Comparison of ENCODE assay signal across 1 cellular context in the genomic region with DNA sequence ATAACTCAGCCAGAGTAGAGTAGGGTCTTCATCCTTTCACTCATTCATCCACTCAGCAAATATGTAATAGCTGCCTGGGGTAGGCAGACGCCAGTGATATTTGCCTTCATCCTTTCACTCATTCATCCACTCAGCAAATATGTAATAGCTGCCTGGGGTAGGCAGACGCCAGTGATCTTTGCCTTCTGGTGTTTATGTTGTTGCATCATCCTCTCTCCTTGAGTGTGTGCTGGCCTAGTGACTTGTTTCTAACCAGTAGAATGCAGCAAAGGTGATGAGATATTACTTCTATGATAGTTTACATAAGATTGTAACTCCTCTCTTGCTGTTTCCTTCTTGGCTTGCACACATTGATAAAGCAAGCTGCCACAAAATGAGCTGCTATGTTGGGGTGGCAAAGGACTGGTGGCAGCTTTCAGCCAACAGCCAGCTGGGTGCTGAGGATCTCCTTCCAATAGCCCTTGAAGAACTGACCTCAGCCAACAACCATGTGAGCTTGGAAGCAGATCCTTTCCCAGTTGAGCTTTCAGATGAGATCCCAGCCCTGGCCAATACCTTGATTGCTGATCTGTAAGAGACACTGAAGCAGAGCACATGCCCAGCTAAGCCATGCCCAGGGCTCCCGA.
TF ChIP-seq lines count a peak whose summit lies in the region.

No MANE protein-coding gene starts in this region.

TF ChIP-seq in HepG2, 621 proteins besides CTCF, POLR2A, EP300 and RAD21 (continued from another document and continues in another):
- TF ChIP-seq, protein P1, sequence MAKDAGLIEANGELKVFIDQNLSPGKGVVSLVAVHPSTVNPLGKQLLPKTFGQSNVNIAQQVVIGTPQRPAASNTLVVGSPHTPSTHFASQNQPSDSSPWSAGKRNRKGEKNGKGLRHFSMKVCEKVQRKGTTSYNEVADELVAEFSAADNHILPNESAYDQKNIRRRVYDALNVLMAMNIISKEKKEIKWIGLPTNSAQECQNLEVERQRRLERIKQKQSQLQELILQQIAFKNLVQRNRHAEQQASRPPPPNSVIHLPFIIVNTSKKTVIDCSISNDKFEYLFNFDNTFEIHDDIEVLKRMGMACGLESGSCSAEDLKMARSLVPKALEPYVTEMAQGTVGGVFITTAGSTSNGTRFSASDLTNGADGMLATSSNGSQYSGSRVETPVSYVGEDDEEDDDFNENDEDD (CRISPR knock-in tag; IDR thresholded peaks at IDR 0.05; ENCODE audit: borderline replicate concordance): no peak
- TF ChIP-seq CENPX (CRISPR knock-in tag; IDR thresholded peaks at IDR 0.05) (no peak), YY1 (IDR thresholded peaks at IDR 0.05; ENCODE audit: insufficient read depth, insufficient replicate concordance, low read depth, low read length) (no peak), IRF2 (CRISPR knock-in tag; IDR thresholded peaks at IDR 0.05) (no peak), JUN (CRISPR knock-in tag; IDR thresholded peaks at IDR 0.05) (no peak), ZNF850 (CRISPR knock-in tag; conservative IDR thresholded peaks at IDR 0.05) (no peak), ZFP36L2 (CRISPR knock-in tag; IDR thresholded peaks at IDR 0.05) (no peak), SAP130 (CRISPR knock-in tag; IDR thresholded peaks at IDR 0.05; ENCODE audit: low read depth) (no peak), KLF13 (CRISPR knock-in tag; IDR thresholded peaks at IDR 0.05) (no peak), ZNF33A (CRISPR knock-in tag; IDR thresholded peaks at IDR 0.05; ENCODE audit: borderline replicate concordance) (no peak), NFRKB (IDR thresholded peaks at IDR 0.05) (no peak), ASH2L (IDR thresholded peaks at IDR 0.05; ENCODE audit: insufficient read length, low read depth, low read length) (no peak), ATF1 (CRISPR knock-in tag; IDR thresholded peaks at IDR 0.05) (no peak), ISL2 (CRISPR knock-in tag; IDR thresholded peaks at IDR 0.05) (no peak), CAMTA2 (CRISPR knock-in tag; IDR thresholded peaks at IDR 0.05; ENCODE audit: borderline replicate concordance) (no peak), HNRNPLL (IDR thresholded peaks at IDR 0.05; ENCODE audit: low read depth, low read length, poor library complexity, severe bottlenecking) (no peak), ZNF10 (CRISPR knock-in tag; IDR thresholded peaks at IDR 0.05; ENCODE audit: borderline replicate concordance, low read depth) (no peak), ARNT2 (CRISPR knock-in tag; IDR thresholded peaks at IDR 0.05; ENCODE audit: low read depth) (no peak), MEF2D (CRISPR knock-in tag; IDR thresholded peaks at IDR 0.05) (no peak), HNF4A (CRISPR knock-in tag; IDR thresholded peaks at IDR 0.05) (peak; percentile 64), ZNF34 (CRISPR knock-in tag; IDR thresholded peaks at IDR 0.05; ENCODE audit: borderline replicate concordance) (no peak), CREM (IDR thresholded peaks at IDR 0.05) (no peak), CREM (CRISPR knock-in tag; IDR thresholded peaks at IDR 0.05) (no peak), AGO1 (IDR thresholded peaks at IDR 0.05; ENCODE audit: low read depth, low read length, poor library complexity, severe bottlenecking) (no peak), PRPF4 (IDR thresholded peaks at IDR 0.05; ENCODE audit: low read depth, low read length, poor library complexity, severe bottlenecking) (no peak), PHF8 (CRISPR knock-in tag; IDR thresholded peaks at IDR 0.05) (no peak), ZNF546 (CRISPR knock-in tag; conservative IDR thresholded peaks at IDR 0.05) (no peak), ZNF7 (CRISPR knock-in tag; IDR thresholded peaks at IDR 0.05) (no peak), MAFF (IDR thresholded peaks at IDR 0.05; ENCODE audit: low read depth, low read length) (peak; percentile 40; the same call in 1 of the 2 replicates), SMARCE1 (IDR thresholded peaks at IDR 0.05; ENCODE audit: borderline replicate concordance) (no peak), FOXA1 (IDR thresholded peaks at IDR 0.05) (no peak), FOXA1 (CRISPR knock-in tag; IDR thresholded peaks at IDR 0.05) (peak; percentile 48; the same call in 1 of the 2 replicates), ZFY (CRISPR knock-in tag; IDR thresholded peaks at IDR 0.05) (no peak), NR2F6 (IDR thresholded peaks at IDR 0.05) (no peak), NR2F6 (CRISPR knock-in tag; IDR thresholded peaks at IDR 0.05) (no peak)
- TF ChIP-seq, protein P2, sequence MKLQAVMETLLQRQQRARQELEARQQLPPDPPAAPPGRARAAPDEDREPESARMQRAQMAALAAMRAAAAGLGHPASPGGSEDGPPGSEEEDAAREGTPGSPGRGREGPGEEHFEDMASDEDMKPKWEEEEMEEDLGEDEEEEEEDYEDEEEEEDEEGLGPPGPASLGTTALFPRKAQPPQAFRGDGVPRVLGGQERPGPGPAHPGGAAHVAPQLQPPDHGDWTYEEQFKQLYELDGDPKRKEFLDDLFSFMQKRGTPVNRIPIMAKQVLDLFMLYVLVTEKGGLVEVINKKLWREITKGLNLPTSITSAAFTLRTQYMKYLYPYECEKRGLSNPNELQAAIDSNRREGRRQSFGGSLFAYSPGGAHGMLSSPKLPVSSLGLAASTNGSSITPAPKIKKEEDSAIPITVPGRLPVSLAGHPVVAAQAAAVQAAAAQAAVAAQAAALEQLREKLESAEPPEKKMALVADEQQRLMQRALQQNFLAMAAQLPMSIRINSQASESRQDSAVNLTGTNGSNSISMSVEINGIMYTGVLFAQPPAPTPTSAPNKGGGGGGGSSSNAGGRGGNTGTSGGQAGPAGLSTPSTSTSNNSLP (IDR thresholded peaks at IDR 0.05; ENCODE audit: low read depth, low read length): no peak
- TF ChIP-seq, protein P3, sequence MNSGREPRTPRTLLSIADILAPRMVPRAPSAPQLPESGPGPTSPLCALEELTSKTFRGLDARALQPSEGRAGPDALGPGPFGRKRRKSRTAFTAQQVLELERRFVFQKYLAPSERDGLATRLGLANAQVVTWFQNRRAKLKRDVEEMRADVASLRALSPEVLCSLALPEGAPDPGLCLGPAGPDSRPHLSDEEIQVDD (CRISPR knock-in tag; IDR thresholded peaks at IDR 0.05; ENCODE audit: borderline replicate concordance): no peak
- TF ChIP-seq, protein P4, sequence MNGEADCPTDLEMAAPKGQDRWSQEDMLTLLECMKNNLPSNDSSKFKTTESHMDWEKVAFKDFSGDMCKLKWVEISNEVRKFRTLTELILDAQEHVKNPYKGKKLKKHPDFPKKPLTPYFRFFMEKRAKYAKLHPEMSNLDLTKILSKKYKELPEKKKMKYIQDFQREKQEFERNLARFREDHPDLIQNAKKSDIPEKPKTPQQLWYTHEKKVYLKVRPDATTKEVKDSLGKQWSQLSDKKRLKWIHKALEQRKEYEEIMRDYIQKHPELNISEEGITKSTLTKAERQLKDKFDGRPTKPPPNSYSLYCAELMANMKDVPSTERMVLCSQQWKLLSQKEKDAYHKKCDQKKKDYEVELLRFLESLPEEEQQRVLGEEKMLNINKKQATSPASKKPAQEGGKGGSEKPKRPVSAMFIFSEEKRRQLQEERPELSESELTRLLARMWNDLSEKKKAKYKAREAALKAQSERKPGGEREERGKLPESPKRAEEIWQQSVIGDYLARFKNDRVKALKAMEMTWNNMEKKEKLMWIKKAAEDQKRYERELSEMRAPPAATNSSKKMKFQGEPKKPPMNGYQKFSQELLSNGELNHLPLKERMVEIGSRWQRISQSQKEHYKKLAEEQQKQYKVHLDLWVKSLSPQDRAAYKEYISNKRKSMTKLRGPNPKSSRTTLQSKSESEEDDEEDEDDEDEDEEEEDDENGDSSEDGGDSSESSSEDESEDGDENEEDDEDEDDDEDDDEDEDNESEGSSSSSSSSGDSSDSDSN (CRISPR knock-in tag; IDR thresholded peaks at IDR 0.05): no peak
- TF ChIP-seq, protein P5, sequence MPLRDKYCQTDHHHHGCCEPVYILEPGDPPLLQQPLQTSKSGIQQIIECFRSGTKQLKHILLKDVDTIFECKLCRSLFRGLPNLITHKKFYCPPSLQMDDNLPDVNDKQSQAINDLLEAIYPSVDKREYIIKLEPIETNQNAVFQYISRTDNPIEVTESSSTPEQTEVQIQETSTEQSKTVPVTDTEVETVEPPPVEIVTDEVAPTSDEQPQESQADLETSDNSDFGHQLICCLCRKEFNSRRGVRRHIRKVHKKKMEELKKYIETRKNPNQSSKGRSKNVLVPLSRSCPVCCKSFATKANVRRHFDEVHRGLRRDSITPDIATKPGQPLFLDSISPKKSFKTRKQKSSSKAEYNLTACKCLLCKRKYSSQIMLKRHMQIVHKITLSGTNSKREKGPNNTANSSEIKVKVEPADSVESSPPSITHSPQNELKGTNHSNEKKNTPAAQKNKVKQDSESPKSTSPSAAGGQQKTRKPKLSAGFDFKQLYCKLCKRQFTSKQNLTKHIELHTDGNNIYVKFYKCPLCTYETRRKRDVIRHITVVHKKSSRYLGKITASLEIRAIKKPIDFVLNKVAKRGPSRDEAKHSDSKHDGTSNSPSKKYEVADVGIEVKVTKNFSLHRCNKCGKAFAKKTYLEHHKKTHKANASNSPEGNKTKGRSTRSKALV (CRISPR knock-in tag; IDR thresholded peaks at IDR 0.05): no peak
- TF ChIP-seq, protein P6, sequence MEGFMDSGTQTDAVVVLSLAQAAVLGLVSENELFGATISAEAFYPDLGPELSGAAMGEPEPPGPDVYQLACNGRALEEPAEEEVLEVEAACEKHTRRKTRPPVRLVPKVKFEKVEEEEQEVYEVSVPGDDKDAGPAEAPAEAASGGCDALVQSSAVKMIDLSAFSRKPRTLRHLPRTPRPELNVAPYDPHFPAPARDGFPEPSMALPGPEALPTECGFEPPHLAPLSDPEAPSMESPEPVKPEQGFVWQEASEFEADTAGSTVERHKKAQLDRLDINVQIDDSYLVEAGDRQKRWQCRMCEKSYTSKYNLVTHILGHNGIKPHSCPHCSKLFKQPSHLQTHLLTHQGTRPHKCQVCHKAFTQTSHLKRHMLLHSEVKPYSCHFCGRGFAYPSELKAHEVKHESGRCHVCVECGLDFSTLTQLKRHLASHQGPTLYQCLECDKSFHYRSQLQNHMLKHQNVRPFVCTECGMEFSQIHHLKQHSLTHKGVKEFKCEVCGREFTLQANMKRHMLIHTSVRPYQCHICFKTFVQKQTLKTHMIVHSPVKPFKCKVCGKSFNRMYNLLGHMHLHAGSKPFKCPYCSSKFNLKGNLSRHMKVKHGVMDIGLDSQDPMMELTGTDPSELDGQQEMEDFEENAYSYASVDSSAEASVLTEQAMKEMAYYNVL (CRISPR knock-in tag; IDR thresholded peaks at IDR 0.05; ENCODE audit: borderline replicate concordance): peak; percentile 98
- TF ChIP-seq, protein P7, sequence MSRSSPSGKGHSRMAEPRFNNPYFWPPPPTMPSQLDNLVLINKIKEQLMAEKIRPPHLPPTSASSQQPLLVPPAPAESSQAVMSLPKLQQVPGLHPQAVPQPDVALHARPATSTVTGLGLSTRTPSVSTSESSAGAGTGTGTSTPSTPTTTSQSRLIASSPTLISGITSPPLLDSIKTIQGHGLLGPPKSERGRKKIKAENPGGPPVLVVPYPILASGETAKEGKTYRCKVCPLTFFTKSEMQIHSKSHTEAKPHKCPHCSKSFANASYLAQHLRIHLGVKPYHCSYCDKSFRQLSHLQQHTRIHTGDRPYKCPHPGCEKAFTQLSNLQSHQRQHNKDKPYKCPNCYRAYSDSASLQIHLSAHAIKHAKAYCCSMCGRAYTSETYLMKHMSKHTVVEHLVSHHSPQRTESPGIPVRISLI (CRISPR knock-in tag; IDR thresholded peaks at IDR 0.05; ENCODE audit: borderline replicate concordance): no peak
- TF ChIP-seq, protein P8, sequence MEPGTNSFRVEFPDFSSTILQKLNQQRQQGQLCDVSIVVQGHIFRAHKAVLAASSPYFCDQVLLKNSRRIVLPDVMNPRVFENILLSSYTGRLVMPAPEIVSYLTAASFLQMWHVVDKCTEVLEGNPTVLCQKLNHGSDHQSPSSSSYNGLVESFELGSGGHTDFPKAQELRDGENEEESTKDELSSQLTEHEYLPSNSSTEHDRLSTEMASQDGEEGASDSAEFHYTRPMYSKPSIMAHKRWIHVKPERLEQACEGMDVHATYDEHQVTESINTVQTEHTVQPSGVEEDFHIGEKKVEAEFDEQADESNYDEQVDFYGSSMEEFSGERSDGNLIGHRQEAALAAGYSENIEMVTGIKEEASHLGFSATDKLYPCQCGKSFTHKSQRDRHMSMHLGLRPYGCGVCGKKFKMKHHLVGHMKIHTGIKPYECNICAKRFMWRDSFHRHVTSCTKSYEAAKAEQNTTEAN (CRISPR knock-in tag; conservative IDR thresholded peaks at IDR 0.05): no peak
- TF ChIP-seq, protein P9, sequence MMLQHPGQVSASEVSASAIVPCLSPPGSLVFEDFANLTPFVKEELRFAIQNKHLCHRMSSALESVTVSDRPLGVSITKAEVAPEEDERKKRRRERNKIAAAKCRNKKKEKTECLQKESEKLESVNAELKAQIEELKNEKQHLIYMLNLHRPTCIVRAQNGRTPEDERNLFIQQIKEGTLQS (CRISPR knock-in tag; IDR thresholded peaks at IDR 0.05): peak; percentile 53; the same call in 1 of the 2 replicates
- TF ChIP-seq, protein P10, sequence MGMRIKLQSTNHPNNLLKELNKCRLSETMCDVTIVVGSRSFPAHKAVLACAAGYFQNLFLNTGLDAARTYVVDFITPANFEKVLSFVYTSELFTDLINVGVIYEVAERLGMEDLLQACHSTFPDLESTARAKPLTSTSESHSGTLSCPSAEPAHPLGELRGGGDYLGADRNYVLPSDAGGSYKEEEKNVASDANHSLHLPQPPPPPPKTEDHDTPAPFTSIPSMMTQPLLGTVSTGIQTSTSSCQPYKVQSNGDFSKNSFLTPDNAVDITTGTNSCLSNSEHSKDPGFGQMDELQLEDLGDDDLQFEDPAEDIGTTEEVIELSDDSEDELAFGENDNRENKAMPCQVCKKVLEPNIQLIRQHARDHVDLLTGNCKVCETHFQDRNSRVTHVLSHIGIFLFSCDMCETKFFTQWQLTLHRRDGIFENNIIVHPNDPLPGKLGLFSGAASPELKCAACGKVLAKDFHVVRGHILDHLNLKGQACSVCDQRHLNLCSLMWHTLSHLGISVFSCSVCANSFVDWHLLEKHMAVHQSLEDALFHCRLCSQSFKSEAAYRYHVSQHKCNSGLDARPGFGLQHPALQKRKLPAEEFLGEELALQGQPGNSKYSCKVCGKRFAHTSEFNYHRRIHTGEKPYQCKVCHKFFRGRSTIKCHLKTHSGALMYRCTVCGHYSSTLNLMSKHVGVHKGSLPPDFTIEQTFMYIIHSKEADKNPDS (CRISPR knock-in tag; IDR thresholded peaks at IDR 0.05): no peak
- TF ChIP-seq, protein P11, sequence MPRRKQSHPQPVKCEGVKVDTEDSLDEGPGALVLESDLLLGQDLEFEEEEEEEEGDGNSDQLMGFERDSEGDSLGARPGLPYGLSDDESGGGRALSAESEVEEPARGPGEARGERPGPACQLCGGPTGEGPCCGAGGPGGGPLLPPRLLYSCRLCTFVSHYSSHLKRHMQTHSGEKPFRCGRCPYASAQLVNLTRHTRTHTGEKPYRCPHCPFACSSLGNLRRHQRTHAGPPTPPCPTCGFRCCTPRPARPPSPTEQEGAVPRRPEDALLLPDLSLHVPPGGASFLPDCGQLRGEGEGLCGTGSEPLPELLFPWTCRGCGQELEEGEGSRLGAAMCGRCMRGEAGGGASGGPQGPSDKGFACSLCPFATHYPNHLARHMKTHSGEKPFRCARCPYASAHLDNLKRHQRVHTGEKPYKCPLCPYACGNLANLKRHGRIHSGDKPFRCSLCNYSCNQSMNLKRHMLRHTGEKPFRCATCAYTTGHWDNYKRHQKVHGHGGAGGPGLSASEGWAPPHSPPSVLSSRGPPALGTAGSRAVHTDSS (CRISPR knock-in tag; conservative IDR thresholded peaks at IDR 0.05): no peak
- TF ChIP-seq, protein P12, sequence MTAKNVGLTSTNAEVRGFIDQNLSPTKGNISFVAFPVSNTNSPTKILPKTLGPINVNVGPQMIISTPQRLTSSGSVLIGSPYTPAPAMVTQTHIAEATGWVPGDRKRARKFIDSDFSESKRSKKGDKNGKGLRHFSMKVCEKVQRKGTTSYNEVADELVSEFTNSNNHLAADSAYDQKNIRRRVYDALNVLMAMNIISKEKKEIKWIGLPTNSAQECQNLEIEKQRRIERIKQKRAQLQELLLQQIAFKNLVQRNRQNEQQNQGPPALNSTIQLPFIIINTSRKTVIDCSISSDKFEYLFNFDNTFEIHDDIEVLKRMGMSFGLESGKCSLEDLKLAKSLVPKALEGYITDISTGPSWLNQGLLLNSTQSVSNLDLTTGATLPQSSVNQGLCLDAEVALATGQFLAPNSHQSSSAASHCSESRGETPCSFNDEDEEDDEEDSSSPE (CRISPR knock-in tag; IDR thresholded peaks at IDR 0.05): no peak
